Comparison of ENCODE assay signal across 32 cellular contexts in genomic region chr13:23855360-23855759, GRCh38. TPM values are rescaled to one million over a fixed set of nuclear protein-coding genes. Genes with fewer than 3 reads are reported as not detected.
"Had no signal": no experiment of that assay in that cellular context is flagged by ENCODE, and none has a peak within 500 bp of the region (broad histone marks: within the 10 kb centered on the region; RNA-seq: fewer than 3 reads in every experiment).

No MANE protein-coding gene starts in this region.

- DNase-seq: colonic mucosa; cortex of kidney; effector CD8-positive, alpha-beta T cell; effector memory CD8-positive, alpha-beta T cell; endodermal cell; erythroblast; esophagus squamous epithelium; foreskin fibroblast; head of caudate nucleus; heart right ventricle; hippocampal formation; left cardiac atrium; left lung; left ventricle myocardium superior; lower lobe of right lung; mesenchymal stem cell; mucosa of descending colon; naive B cell; naive thymus-derived CD8-positive, alpha-beta T cell had no signal

- H3K4me1 ChIP-seq: colonic mucosa, gastroesophageal sphincter, heart right ventricle, left lung, lower lobe of right lung had no signal

- H3K27ac Mint-ChIP-seq: dendritic cell treated with granulocyte-macrophage colony-stimulating factor and Interleukin-4, amounts not matched to agents 40 ng/mL and 50 ng/mL, for 4 days; effector memory CD8-positive, alpha-beta T cell; endodermal cell; mesothelial cell of epicardium had no signal

- H3K27ac ChIP-seq: colonic mucosa, epithelial cell of prostate, esophagus squamous epithelium, gastroesophageal sphincter, heart right ventricle, left lung, lower lobe of right lung had no signal

- H3K4me3 Mint-ChIP-seq: dendritic cell treated with granulocyte-macrophage colony-stimulating factor and Interleukin-4, amounts not matched to agents 40 ng/mL and 50 ng/mL, for 4 days; effector memory CD8-positive, alpha-beta T cell; endodermal cell; mesothelial cell of epicardium; naive B cell; naive thymus-derived CD8-positive, alpha-beta T cell had no signal

- H3K4me3 ChIP-seq: colonic mucosa, esophagus squamous epithelium, gastroesophageal sphincter, heart right ventricle, left lung, lower lobe of right lung, mucosa of descending colon had no signal

- H3K36me3 ChIP-seq: colonic mucosa, lower lobe of right lung had no signal

- H3K27me3 Mint-ChIP-seq: dendritic cell treated with granulocyte-macrophage colony-stimulating factor and Interleukin-4, amounts not matched to agents 40 ng/mL and 50 ng/mL, for 4 days; effector memory CD8-positive, alpha-beta T cell; naive thymus-derived CD8-positive, alpha-beta T cell had no signal

- H3K9me3 Mint-ChIP-seq: dendritic cell treated with granulocyte-macrophage colony-stimulating factor and Interleukin-4, amounts not matched to agents 40 ng/mL and 50 ng/mL, for 4 days; effector memory CD8-positive, alpha-beta T cell; endodermal cell; mesothelial cell of epicardium; naive thymus-derived CD8-positive, alpha-beta T cell had no signal

- ATAC-seq: effector memory CD8-positive, alpha-beta T cell; esophagus mucosa; gastroesophageal sphincter; heart right ventricle; left cardiac atrium; left lung; left ventricle myocardium superior; lower lobe of right lung; mucosa of descending colon; naive thymus-derived CD8-positive, alpha-beta T cell had no signal

- FAIRE-seq: frontal cortex, keratinocyte had no signal

- H3K27me3 ChIP-seq: colonic mucosa, esophagus squamous epithelium, gastroesophageal sphincter, heart right ventricle, left lung had no signal

RNA-seq across cellular contexts. Expression of gene C1QTNF9B, which starts 41.9 kb away (rescaled TPM):
- total RNA-seq: dermis microvascular lymphatic vessel endothelial cell; endodermal cell; esophagus mucosa; esophagus squamous epithelium; kidney epithelial cell; lower leg skin; lower lobe of right lung; lung microvascular endothelial cell; mesenteric fat pad; mesothelial cell of epicardium; myocyte; naive thymus-derived CD8-positive, alpha-beta T cell had no signal
